In genomic region chr9:136160939-136161610, GRCh38 we compare ENCODE assay signal across 16 cellular contexts. TPM values are rescaled to one million over a fixed set of nuclear protein-coding genes. Genes with fewer than 3 reads are reported as not detected.
DNase-seq lines count a peak whose midpoint lies in the region; TF ChIP-seq lines count a peak whose summit lies in the region.
"Had no signal": no experiment of that assay in that cellular context is flagged by ENCODE, and none has a peak within 500 bp of the region (broad histone marks: within the 10 kb centered on the region; RNA-seq: fewer than 3 reads in every experiment).

No MANE protein-coding gene starts in this region.

- no peaks in the 10 kb centered on the region for H4K20me1 ChIP-seq in BLaER1
- no peaks in the 10 kb centered on the region for H4K20me1 ChIP-seq in neural progenitor cell (ENCODE audit: low read depth)

- peak overlapping the region; percentile 30 for H3K4me2 ChIP-seq in BLaER1
- H3K4me2 ChIP-seq in neural progenitor cell = no peak overlapping the region
- H3K4me2 ChIP-seq: GM23338, KMS-11 had no signal

- H3K9ac ChIP-seq in BLaER1 (no peak overlapping the region), neural progenitor cell (no peak overlapping the region)
- H3K9ac ChIP-seq: KMS-11 had no signal

- peak overlapping the region; percentile 67 for H3K4me3 Mint-ChIP-seq in neural progenitor cell
- H3K4me3 Mint-ChIP-seq: CD14-positive monocyte, GM23338 had no signal

- no peaks in the 10 kb centered on the region for H3F3A ChIP-seq in neural progenitor cell (ENCODE audit: low read depth)

- H3K27me3 Mint-ChIP-seq in neural progenitor cell (ENCODE audit: insufficient read depth, low read depth) = peaks cover 10% of the 10 kb centered on the region

- peak; percentile 4 for DNase-seq in BE2C
- no peak for DNase-seq in WERI-Rb-1
- no peak for DNase-seq in neural progenitor cell (ENCODE audit: low spot score)
- no peak for DNase-seq in SK-N-DZ (ENCODE audit: low spot score)
- no peak for DNase-seq in foreskin melanocyte
- no peak for DNase-seq in activated naive CD4-positive, alpha-beta T cell (lab: John Stamatoyannopoulos, UW)
- DNase-seq: ACHN, MV-4-11, NCI-H2029 treated with DMSO at 0.1 percent for 48 hours, NCI-H446 had no signal

- H3K9me3 Mint-ChIP-seq in neural progenitor cell = no peaks in the 10 kb centered on the region

- no peaks in the 10 kb centered on the region for H3K9me3 ChIP-seq in BE2C
- peaks cover 10% of the 10 kb centered on the region for H3K9me3 ChIP-seq in BLaER1
- H3K9me3 ChIP-seq in WERI-Rb-1 (ENCODE audit: severe bottlenecking) = peaks cover 6% of the 10 kb centered on the region
- H3K9me3 ChIP-seq in neural progenitor cell (ENCODE audit: low read depth) = no peaks in the 10 kb centered on the region

- H3K4me3 ChIP-seq in BE2C (ENCODE audit: low read depth, low read length) (no peak overlapping the region), BLaER1 (no peak overlapping the region), WERI-Rb-1 (ENCODE audit: low read depth, low read length) (no peak overlapping the region; the same call in 1 of the 2 replicates), neural progenitor cell (no peak overlapping the region)
- H3K4me3 ChIP-seq: GM23338 had no signal

- H3K27ac ChIP-seq in BLaER1 = no peak overlapping the region
- peak overlapping the region; percentile 86 for H3K27ac ChIP-seq in WERI-Rb-1
- no peak overlapping the region for H3K27ac ChIP-seq in neural progenitor cell
- H3K27ac ChIP-seq: KMS-11 had no signal

- TF ChIP-seq CTCF in BE2C (IDR thresholded peaks at IDR 0.05; ENCODE audit: low read depth, low read length) = no peak
- no peak for TF ChIP-seq CTCF in WERI-Rb-1 (IDR thresholded peaks at IDR 0.05; ENCODE audit: low read depth, low read length)
- no peak for TF ChIP-seq CTCF in neural progenitor cell (IDR thresholded peaks at IDR 0.05)

- H3K36me3 Mint-ChIP-seq in neural progenitor cell = no peaks in the 10 kb centered on the region
- H3K36me3 Mint-ChIP-seq: CD14-positive monocyte had no signal

- peaks cover 27% of the 10 kb centered on the region for H3K4me1 Mint-ChIP-seq in neural progenitor cell
- H3K4me1 Mint-ChIP-seq: CD14-positive monocyte had no signal

- H3K79me2 ChIP-seq in neural progenitor cell (ENCODE audit: low read depth) = no peaks in the 10 kb centered on the region

- H2AFZ ChIP-seq in neural progenitor cell (replicated peaks) = no peak overlapping the region
- H2AFZ ChIP-seq: GM23338 had no signal

- no peaks in the 10 kb centered on the region for H3K27me3 ChIP-seq in BE2C
- no peaks in the 10 kb centered on the region for H3K27me3 ChIP-seq in BLaER1
- no peaks in the 10 kb centered on the region for H3K27me3 ChIP-seq in WERI-Rb-1 (ENCODE audit: insufficient read depth, low read depth, severe bottlenecking)
- H3K27me3 ChIP-seq in neural progenitor cell = no peaks in the 10 kb centered on the region

- peak overlapping the region; percentile 87 for H3K27ac Mint-ChIP-seq in neural progenitor cell
- H3K27ac Mint-ChIP-seq: CD14-positive monocyte, GM23338 had no signal

- H3K4me1 ChIP-seq in BE2C = no peaks in the 10 kb centered on the region
- H3K4me1 ChIP-seq in BLaER1 = peaks cover 31% of the 10 kb centered on the region
- peaks cover 11% of the 10 kb centered on the region for H3K4me1 ChIP-seq in neural progenitor cell

- H3K36me3 ChIP-seq in BE2C (no peaks in the 10 kb centered on the region), BLaER1 (no peaks in the 10 kb centered on the region), WERI-Rb-1 (no peaks in the 10 kb centered on the region), neural progenitor cell (no peaks in the 10 kb centered on the region)

RNA-seq across cellular contexts. Expression of gene TMEM250, which starts 42.4 kb away (rescaled TPM):
- 50.2 TPM for polyA plus RNA-seq in BE2C (2012; ENCODE audit: insufficient read depth, insufficient read length, low read depth)
- 16.3 and 46.2 TPM in 2 replicates for total RNA-seq in neural progenitor cell (ENCODE audit: low replicate concordance)
- polyA plus RNA-seq in SK-N-DZ (2014; cell fraction: cytosol; rRNA removed) = 18.3 and 20.8 TPM in 2 replicates
- polyA plus RNA-seq in SK-N-DZ (2014; cell fraction: nucleus; rRNA removed) = 20.0 and 24.9 TPM in 2 replicates

RNA-seq across cellular contexts. Expression of gene LHX3, which starts 43.9 kb away (rescaled TPM):
- not detected for polyA plus RNA-seq in BE2C (2012; ENCODE audit: insufficient read depth, insufficient read length, low read depth)
- total RNA-seq in neural progenitor cell (ENCODE audit: low replicate concordance) = not detected in 2 replicates
- not detected in 2 replicates for polyA plus RNA-seq in SK-N-DZ (2014; cell fraction: cytosol; rRNA removed)
- 0.19 TPM in 1 of 2 replicates, not detected in the other for polyA plus RNA-seq in SK-N-DZ (2014; cell fraction: nucleus; rRNA removed)
- total RNA-seq: G401, GM23338, SK-MEL-5 had no signal
- polyA plus RNA-seq: CD14-positive monocyte had no signal
